ENCODE assay signal across 8 cellular contexts in genomic region chr1:223713546-223714420, GRCh38. TPM values are rescaled to one million over a fixed set of nuclear protein-coding genes. Genes with fewer than 3 reads are reported as not detected.
DNase-seq lines count a peak whose midpoint lies in the region; ATAC-seq and TF ChIP-seq lines count a peak whose summit lies in the region.

No MANE protein-coding gene starts in this region.

- H3K4me3 ChIP-seq in BLaER1: peak overlapping the region; percentile 89
- H3K4me3 ChIP-seq in Loucy (ENCODE audit: low read length, poor library complexity, severe bottlenecking): peak overlapping the region; percentile 73
- H3K4me3 ChIP-seq in colonic mucosa: peak overlapping the region; percentile 70

- H3K4me1 ChIP-seq in BLaER1 (peaks cover 36% of the 10 kb centered on the region), Loucy (ENCODE audit: insufficient read depth, low read length, poor library complexity, severe bottlenecking) (peaks cover 32% of the 10 kb centered on the region), colonic mucosa (peaks cover 33% of the 10 kb centered on the region)

- H3K27ac Mint-ChIP-seq in naive thymus-derived CD8-positive, alpha-beta T cell: peak overlapping the region; percentile 78 to 97 (median 92)

- DNase-seq in colonic mucosa: peak; percentile 70
- DNase-seq in naive thymus-derived CD8-positive, alpha-beta T cell: peak in 3 of 10 donors; percentile 4 to 24 (median 13)
- DNase-seq in occipital lobe (lab: John Stamatoyannopoulos, UW): no peak
- no peak for DNase-seq in amniotic stem cell (lab: John Stamatoyannopoulos, UW)
- no peak for DNase-seq in NCI-H1092 (lab: John Stamatoyannopoulos, UW)
- no peak for DNase-seq in HCEC 1CT

- H3K27ac ChIP-seq in BLaER1 (peak overlapping the region; percentile 94; the same call in 1 of the 2 replicates), colonic mucosa (peak overlapping the region; percentile 92)

- H3K4me2 ChIP-seq in BLaER1 (peak overlapping the region; percentile 93), Loucy (ENCODE audit: low read depth, low read length, poor library complexity, severe bottlenecking) (peak overlapping the region; percentile 67)

- H3K36me3 Mint-ChIP-seq in naive thymus-derived CD8-positive, alpha-beta T cell: peaks cover 0 to 4% (median 3%) of the 10 kb centered on the region in 3 donors

- no peak for TF ChIP-seq CTCF in Loucy (conservative IDR thresholded peaks at IDR 0.05; ENCODE audit: low read length)
- no peak for TF ChIP-seq CTCF in colonic mucosa (IDR thresholded peaks at IDR 0.05)

- H3K4me1 Mint-ChIP-seq in naive thymus-derived CD8-positive, alpha-beta T cell: peaks cover 33 to 74% (median 73%) of the 10 kb centered on the region in 4 donors

- no peaks in the 10 kb centered on the region for H3F3A ChIP-seq in Loucy (ENCODE audit: low read depth)

- no peaks in the 10 kb centered on the region for H3K27me3 Mint-ChIP-seq in naive thymus-derived CD8-positive, alpha-beta T cell

- peak overlapping the region; percentile 65 to 90 (median 86) for H3K4me3 Mint-ChIP-seq in naive thymus-derived CD8-positive, alpha-beta T cell

- H2AFZ ChIP-seq in Loucy (ENCODE audit: low read length): no peak overlapping the region

- H3K9me2 ChIP-seq in Loucy (replicated peaks; ENCODE audit: low read depth, low read length): no peaks in the 10 kb centered on the region

- H3K27me3 ChIP-seq in BLaER1 (no peaks in the 10 kb centered on the region), Loucy (ENCODE audit: insufficient read depth, low read length, poor library complexity, severe bottlenecking) (no peaks in the 10 kb centered on the region), colonic mucosa (no peaks in the 10 kb centered on the region)

- no peaks in the 10 kb centered on the region for H3K9me3 Mint-ChIP-seq in naive thymus-derived CD8-positive, alpha-beta T cell

- H3K9ac ChIP-seq in BLaER1 (peak overlapping the region; percentile 95), Loucy (ENCODE audit: low read depth, low read length, poor library complexity, severe bottlenecking) (no peak overlapping the region), colonic mucosa (ENCODE audit: low read depth in 2 of 2, low read length in 2 of 2) (peak overlapping the region; percentile 98 to 99)

- POLR2A ChIA-PET in naive thymus-derived CD8-positive, alpha-beta T cell (lab: Charles Lee): interaction anchor here (1.0 to 3.3 kb wide), 4 partner anchors 12 to 278 kb away, joined by 3 to 22 read pairs (median 4); partner anchors contain the start of gene TP53BP2

- intact Hi-C loops in colonic mucosa (cut with DNase I): no loop called here

- H3K9me3 ChIP-seq in BLaER1 (no peaks in the 10 kb centered on the region), Loucy (ENCODE audit: insufficient read depth, low read depth, low read length) (no peaks in the 10 kb centered on the region), colonic mucosa (no peaks in the 10 kb centered on the region)

- ATAC-seq in naive thymus-derived CD8-positive, alpha-beta T cell: peak in 1 of 2 donors; percentile 11

- H4K20me1 ChIP-seq in BLaER1: no peaks in the 10 kb centered on the region
- no peaks in the 10 kb centered on the region for H4K20me1 ChIP-seq in Loucy (ENCODE audit: insufficient read depth, low read length, poor library complexity, severe bottlenecking)

- H3K79me2 ChIP-seq in Loucy (ENCODE audit: insufficient read depth, low read length): no peaks in the 10 kb centered on the region

- H3K36me3 ChIP-seq in BLaER1 (peaks cover 19% of the 10 kb centered on the region), Loucy (ENCODE audit: insufficient read depth, low read length) (no peaks in the 10 kb centered on the region), colonic mucosa (no peaks in the 10 kb centered on the region)

RNA-seq across cellular contexts. Expression of gene CAPN2, which starts 1.4 kb away (rescaled TPM):
- total RNA-seq in colonic mucosa: 100 to 1,000 TPM; 197 to 323 TPM
- total RNA-seq in naive thymus-derived CD8-positive, alpha-beta T cell: 10 to 100 TPM; 70.0 to 72.2 TPM
- polyA plus RNA-seq in naive thymus-derived CD8-positive, alpha-beta T cell: 100 to 1,000 TPM in 1 of 3 donors, 10 to 100 TPM in 2; 68.6 to 101 (median 83.7) TPM
- 41.5 TPM for total RNA-seq in occipital lobe

RNA-seq across cellular contexts. Expression of gene CAPN8, which starts 48.3 kb away (rescaled TPM):
- total RNA-seq in colonic mucosa (100 to 1,000 TPM in 1 of 2 donors, 10 to 100 TPM in 1; 52.6 to 102 TPM), occipital lobe (not detected)
- total RNA-seq in naive thymus-derived CD8-positive, alpha-beta T cell: under 1 TPM in 1 of 2 experiments, not detected in 1; 0.21 TPM
- under 1 TPM in 1 of 3 donors, not detected in 2; 0.36 TPM for polyA plus RNA-seq in naive thymus-derived CD8-positive, alpha-beta T cell

Comparison
In these comparisons a context has a peak if more than half of its experiments do, and no peak if none do; other contexts are left out.
1. RNA of gene CAPN8, which starts 48.3 kb away (total RNA-seq): 52.6 to 102 TPM in colonic mucosa; 0.21 TPM in naive thymus-derived CD8-positive, alpha-beta T cell and not detected in occipital lobe (single experiment); every median in the first group is over 10 times any median in the second.
2. Peak in every context shown above with its lines, with median percentiles within 50 percentile points of each other: H3K4me3 ChIP-seq.